In the genomic region with DNA sequence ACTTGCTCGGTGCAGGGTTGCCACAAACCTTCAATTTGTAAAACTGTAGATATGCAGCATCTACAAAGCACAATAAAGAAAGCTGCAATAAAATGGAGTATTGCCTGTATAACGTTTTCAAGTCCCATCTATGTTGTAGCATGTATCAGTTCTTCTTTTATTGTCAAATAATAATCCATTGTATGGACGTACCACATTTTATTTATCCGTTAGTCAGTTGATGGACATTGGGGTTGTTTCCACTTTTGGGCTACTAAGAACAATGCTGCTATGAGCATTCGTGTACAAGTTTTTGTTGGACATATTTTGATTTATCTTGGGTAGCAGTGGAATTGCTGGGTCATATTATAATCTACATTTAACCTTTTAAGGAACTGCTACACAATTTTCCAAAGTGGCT, we compare ENCODE assay signal across 8 cellular contexts.
"Had no signal": no experiment of that assay in that cellular context is flagged by ENCODE, and none has a peak within 500 bp of the region (broad histone marks: within the 10 kb centered on the region; RNA-seq: fewer than 3 reads in every experiment).

No MANE protein-coding gene starts in this region.

- H3K27ac ChIP-seq: HL-60, KMS-11 had no signal

- H3K4me3 ChIP-seq: K562 had no signal

- ATAC-seq: HepG2, K562 had no signal

- H3K9ac ChIP-seq: KMS-11 had no signal

- H3K4me2 ChIP-seq: KMS-11 had no signal

- FAIRE-seq: HTR-8/SVneo, K562 had no signal

- DNase-seq: IMR-90, KBM-7, KG1 had no signal
